ENCODE assay signal across 22 cellular contexts in the genomic region with DNA sequence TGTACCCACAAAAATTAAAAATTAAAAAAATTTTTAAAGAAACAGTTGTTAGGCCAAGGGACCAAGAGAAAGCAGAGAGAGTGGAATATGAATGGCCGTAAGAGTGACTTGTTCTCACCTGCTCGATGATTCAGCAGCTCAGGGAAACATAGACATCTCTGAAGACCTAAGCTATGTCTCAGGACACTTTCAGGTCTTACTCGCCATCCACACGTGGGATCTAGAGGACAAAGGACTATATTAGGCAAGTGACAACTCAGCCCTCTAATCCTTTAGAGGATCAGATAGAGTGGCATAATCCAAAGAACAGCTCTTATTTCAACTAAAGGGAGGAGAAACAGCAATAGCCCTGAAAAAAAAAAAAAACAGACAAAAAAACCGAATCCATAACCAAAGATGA.
DNase-seq lines count a peak whose midpoint lies in the region; ATAC-seq, FAIRE-seq and TF ChIP-seq lines count a peak whose summit lies in the region.
"Had no signal": no experiment of that assay in that cellular context is flagged by ENCODE, and none has a peak within 500 bp of the region (broad histone marks: within the 10 kb centered on the region; RNA-seq: fewer than 3 reads in every experiment).

No MANE protein-coding gene starts in this region.

- H2AFZ ChIP-seq in H1 (ENCODE audit: low read length), result no peak overlapping the region

- no peak for TF ChIP-seq RAD21 in H1 (IDR thresholded peaks at IDR 0.05 in 1 of 2, conservative IDR thresholded peaks at IDR 0.05 in 1 of 2; ENCODE audit: low read depth in 2 of 2, low read length in 2 of 2)

- H3K9me3 ChIP-seq in HUES64 (ENCODE audit: insufficient read depth, low read depth, low read length) (no peaks in the 10 kb centered on the region), H1 (ENCODE audit: insufficient read depth in 2 of 2, low read depth in 1 of 2, low read length in 1 of 2) (no peaks in the 10 kb centered on the region), iPS-20b (ENCODE audit: insufficient read depth, low read depth, low read length) (no peaks in the 10 kb centered on the region)
- H3K9me3 ChIP-seq: BLaER1, SK-N-SH had no signal

- H3K4me1 ChIP-seq in HUES64 (ENCODE audit: insufficient read depth, low read length) (peaks cover 45% of the 10 kb centered on the region), H1 (replicated peaks in 1 of 4; ENCODE audit: control insufficient read depth in 3 of 4, insufficient read depth in 4 of 4, low read length in 3 of 4) (peaks cover 4 to 18% (median 17%) of the 10 kb centered on the region in 4 experiments; a peak in 6 of 7 replicates), iPS-20b (ENCODE audit: insufficient read depth, low read length) (peaks cover 23% of the 10 kb centered on the region)
- H3K4me1 ChIP-seq: BLaER1 had no signal

- no peak overlapping the region for H3K18ac ChIP-seq in H1 (ENCODE audit: extremely low read depth, low read length)

- no peak for TF ChIP-seq EP300 in H1 (IDR thresholded peaks at IDR 0.05; ENCODE audit: borderline replicate concordance in 1 of 2, low read depth in 2 of 2, low read length in 2 of 2)

- ATAC-seq in left colon (no peak), GM19463 (IDR thresholded peaks at IDR 0.05; ENCODE audit: unreplicated experiment) (no peak)
- ATAC-seq: PC-3 had no signal

- peak overlapping the region; percentile 31 for H3K14ac ChIP-seq in H1 (ENCODE audit: insufficient read length)

- no peak overlapping the region for H2BK15ac ChIP-seq in H1 (ENCODE audit: low read length)

- no peak overlapping the region for H2AK5ac ChIP-seq in H1 (ENCODE audit: low read depth, low read length)

- no peak for TF ChIP-seq POLR2A in H1 (IDR thresholded peaks at IDR 0.05; ENCODE audit: control extremely low read depth in 1 of 2, low read depth in 2 of 2, low read length in 2 of 2)

- H2BK5ac ChIP-seq in H1 (ENCODE audit: low read depth, low read length), result no peak overlapping the region; the same call in 1 of the 2 replicates

- peaks cover 8 to 12% of the 10 kb centered on the region in 2 experiments for H4K20me1 ChIP-seq in H1 (replicated peaks in 1 of 2; ENCODE audit: control insufficient read depth in 1 of 2, insufficient read depth in 2 of 2, low read length in 2 of 2)

- POLR2A ChIA-PET in H1 (lab: Charles Lee; ENCODE audit: partially characterized antibody) (interaction anchor here (0.6 to 1.5 kb wide), 2 partner anchors 19 to 22 kb away, joined by 3 read pairs; no protein-coding TSS in a partner anchor), HEK293T (lab: Yijun Ruan, JAX) (no interaction called here)

- H2BK120ac ChIP-seq in H1 (replicated peaks; ENCODE audit: low read depth, low read length), result no peak overlapping the region

- no peak overlapping the region for H3K23ac ChIP-seq in H1 (ENCODE audit: insufficient read length)

- no peaks in the 10 kb centered on the region for H3K79me1 ChIP-seq in H1 (ENCODE audit: low read depth, low read length)

- H4K5ac ChIP-seq in H1 (ENCODE audit: insufficient read length, low read depth, low read length), result no peak overlapping the region

- TF ChIP-seq CTCF in H1 (IDR thresholded peaks at IDR 0.05; ENCODE audit: control extremely low read depth in 1 of 3, insufficient read depth in 1 of 3, low read depth in 1 of 3, low read length in 3 of 3), result no peak

- no peak overlapping the region for H3K4ac ChIP-seq in H1 (replicated peaks; ENCODE audit: insufficient read length, low read depth, low read length)

- H3K79me2 ChIP-seq in H1 (ENCODE audit: control insufficient read depth in 1 of 2, insufficient read depth in 2 of 2, low read length in 2 of 2), result peaks cover 3 to 83% of the 10 kb centered on the region in 2 experiments; a peak in 3 of 4 replicates

- no peaks in the 10 kb centered on the region for H3K23me2 ChIP-seq in H1 (ENCODE audit: low read depth, low read length)

- H3K27me3 ChIP-seq in HUES64 (ENCODE audit: insufficient read depth, low read length) (no peaks in the 10 kb centered on the region), H1 (replicated peaks in 1 of 4; ENCODE audit: control insufficient read depth in 3 of 4, extremely low read depth in 1 of 4, insufficient read depth in 3 of 4, low read length in 3 of 4) (no peaks in the 10 kb centered on the region), iPS-20b (ENCODE audit: insufficient read depth, low read length) (no peaks in the 10 kb centered on the region)
- H3K27me3 ChIP-seq: BLaER1 had no signal

- no peak for FAIRE-seq in H1 (lab: Jason Lieb, UNC)
- FAIRE-seq: A204.1, H54, HTR-8/SVneo had no signal

- H4K8ac ChIP-seq in H1 (ENCODE audit: extremely low read depth, insufficient read depth, low read length), result no peak overlapping the region

- no peaks in the 10 kb centered on the region for H3K36me3 ChIP-seq in HUES64 (ENCODE audit: insufficient read depth, low read length)
- no peaks in the 10 kb centered on the region; a peak in 1 of 8 replicates for H3K36me3 ChIP-seq in H1 (ENCODE audit: control insufficient read depth in 2 of 4, insufficient read depth in 4 of 4, low read length in 3 of 4)
- H3K36me3 ChIP-seq in iPS-20b (ENCODE audit: insufficient read depth, low read depth, low read length), result no peaks in the 10 kb centered on the region

- peak overlapping the region; percentile 68; the same call in 1 of the 2 replicates for H3K27ac ChIP-seq in HUES64 (ENCODE audit: low read depth, low read length)
- no peak overlapping the region for H3K27ac ChIP-seq in H1 (ENCODE audit: low read depth, low read length)
- H3K27ac ChIP-seq in iPS-20b (ENCODE audit: low read length), result no peak overlapping the region
- H3K27ac ChIP-seq: BLaER1 had no signal

- DNase-seq in D341Med (ENCODE audit: low spot score), result peak; percentile 41
- DNase-seq in H1 (ENCODE audit: low read depth in 1 of 2, low spot score in 2 of 2), result no peak
- DNase-seq in pons (ENCODE audit: low spot score), result no peak
- no peak for DNase-seq in left colon
- no peak for DNase-seq in HEK293T (ENCODE audit: extremely low spot score)
- DNase-seq: CD4-positive, alpha-beta memory T cell; DMS79 treated with DMSO at 0.1 percent for 48 hours; NCI-H1105 treated with DMSO at 0.1 percent for 48 hours; NCI-H187 treated with DMSO at 0.1 percent for 48 hours; NCI-H2227 treated with DMSO at 0.1 percent for 48 hours; NCI-H510A treated with DMSO at 0.1 percent for 48 hours; PC-3; RPMI8226; SHP77 treated with DMSO at 0.1 percent for 48 hours; SK-N-SH had no signal

- no peak overlapping the region for H3K4me3 ChIP-seq in HUES64 (ENCODE audit: low read length)
- H3K4me3 ChIP-seq in H1 (ENCODE audit: extremely low read depth in 1 of 4, insufficient read depth in 2 of 4, low read depth in 3 of 4, low read length in 4 of 4), result no peak overlapping the region; a peak in 1 of 8 replicates
- peak overlapping the region; percentile 0; the same call in 1 of the 2 replicates for H3K4me3 ChIP-seq in iPS-20b (ENCODE audit: low read length)
- H3K4me3 ChIP-seq: BLaER1 had no signal

- no peak overlapping the region for H2BK20ac ChIP-seq in H1 (ENCODE audit: low read length)

- H4K91ac ChIP-seq in H1 (replicated peaks; ENCODE audit: insufficient read length, low read length), result no peak overlapping the region

- WGBS in HUES64, result 48% methylated on average over 5 of the region's 5 CpGs
- 60% methylated on average over 5 of the region's 5 CpGs; no CpG with 5 or more reads in 1 of the 2 experiments for WGBS in H1 (ENCODE audit: extremely low coverage in 1 of 2, insufficient coverage in 1 of 2, insufficient read length in 1 of 2, insufficient replicate concordance in 2 of 2, low coverage in 1 of 2, low lambda C conversion rate in 2 of 2, missing lambda C conversion rate in 1 of 2), 2 experiments

- H3K9ac ChIP-seq in HUES64 (ENCODE audit: low read depth, low read length) (no peak overlapping the region), H1 (replicated peaks in 1 of 4; ENCODE audit: extremely low read depth in 1 of 4, low read depth in 3 of 4, low read length in 3 of 4) (no peak overlapping the region), iPS-20b (ENCODE audit: low read depth, low read length) (no peak overlapping the region)
- H3K9ac ChIP-seq: BLaER1, SK-N-SH had no signal

- H3K4me2 ChIP-seq in H1 (ENCODE audit: insufficient read depth in 1 of 2, low read depth in 2 of 2, low read length in 2 of 2), result peak overlapping the region; percentile 42 to 56; a peak in 3 of 4 replicates
- H3K4me2 ChIP-seq: BLaER1, SK-N-SH had no signal

- intact Hi-C loops in left colon (cut with DNase I, micrococcal nuclease), result no loop called here

- H2BK12ac ChIP-seq in H1 (ENCODE audit: low read depth, low read length), result no peak overlapping the region

- H3K56ac ChIP-seq in H1 (replicated peaks; ENCODE audit: insufficient read length, low read depth, low read length), result no peak overlapping the region

- CTCF ChIA-PET in H1 (lab: Charles Lee; ENCODE audit: partially characterized antibody), result interaction anchor here (1.0 to 3.4 kb wide), 4 partner anchors 8 to 79 kb away, joined by 3 to 10 read pairs (median 5); no protein-coding TSS in a partner anchor
- CTCF ChIA-PET in HEK293T (lab: Yijun Ruan, JAX), result interaction anchor here (0.5 kb wide), 1 partner anchor 123 kb away, joined by 3 read pairs; no protein-coding TSS in a partner anchor

TF ChIP-seq in H1, 55 proteins besides CTCF, POLR2A, EP300 and RAD21 (continues in another document):
- TF ChIP-seq TEAD4 (IDR thresholded peaks at IDR 0.05; ENCODE audit: low read depth, low read length) (no peak), JUN (IDR thresholded peaks at IDR 0.05; ENCODE audit: low read depth, low read length) (no peak), POLR2AphosphoS5 (IDR thresholded peaks at IDR 0.05; ENCODE audit: low read depth, low read length) (no peak), SP4 (IDR thresholded peaks at IDR 0.05; ENCODE audit: low read length) (no peak), EZH2 (IDR thresholded peaks at IDR 0.05; ENCODE audit: low read depth, low read length, severe bottlenecking) (no peak), BCL11A (IDR thresholded peaks at IDR 0.05; ENCODE audit: low read depth in 2 of 2, low read length in 2 of 2) (no peak), GTF2F1 (IDR thresholded peaks at IDR 0.05; ENCODE audit: borderline replicate concordance, low read depth, low read length) (no peak), RFX5 (IDR thresholded peaks at IDR 0.05; ENCODE audit: borderline replicate concordance, low read depth, low read length) (no peak)

TF ChIP-seq in HEK293T, 16 proteins besides CTCF, POLR2A, EP300 and RAD21:
- TF ChIP-seq HDGF (IDR thresholded peaks at IDR 0.05; ENCODE audit: borderline replicate concordance) (no peak), ARNT (IDR thresholded peaks at IDR 0.05) (no peak)
